In the genomic region with DNA sequence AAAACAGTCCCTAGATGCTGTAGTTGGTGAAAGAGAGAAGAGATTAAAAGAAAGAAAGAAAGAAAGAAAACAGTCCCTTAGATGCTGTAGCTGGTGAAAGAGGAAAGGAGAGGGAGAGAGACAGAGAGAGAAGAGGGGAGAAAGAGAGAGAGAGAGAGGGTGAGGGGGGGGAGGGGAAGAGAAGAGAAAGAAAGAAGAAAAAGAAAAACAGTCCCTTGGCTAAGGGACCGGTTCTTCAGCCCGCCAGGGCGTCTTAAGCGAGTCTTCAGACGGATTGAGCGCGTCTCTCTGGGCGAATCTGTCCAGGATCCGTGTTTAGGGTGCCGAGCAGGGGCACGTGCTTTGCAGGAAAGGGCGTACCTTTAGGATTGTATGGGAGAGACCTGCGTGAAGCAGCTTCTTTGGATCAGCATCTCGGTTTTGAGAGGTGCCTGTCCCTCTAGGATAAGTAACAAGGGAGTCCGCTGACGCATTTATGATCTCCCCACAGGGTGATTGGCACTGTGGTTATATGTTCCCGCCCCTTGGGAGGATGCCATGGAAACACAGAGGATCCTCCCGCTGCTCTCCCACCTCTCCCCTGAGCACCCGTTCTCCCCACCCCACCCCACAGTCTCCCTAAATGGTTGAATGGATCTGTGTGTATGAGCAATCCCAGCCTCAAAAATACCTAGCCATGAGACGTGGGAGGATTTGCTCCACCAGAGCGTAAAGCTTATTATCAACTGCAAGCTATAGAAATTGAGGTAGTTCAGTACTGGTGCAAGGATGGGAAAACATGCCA, we compare ENCODE assay signal across 1 cellular context.
TF ChIP-seq lines count a peak whose summit lies in the region.

No MANE protein-coding gene starts in this region.

TF ChIP-seq in IMR-90, 13 proteins besides CTCF, POLR2A, EP300 and RAD21 (continued from another document):
- peak; percentile 32; the same call in 1 of the 2 replicates for TF ChIP-seq BHLHE40 (IDR thresholded peaks at IDR 0.05; ENCODE audit: low read depth, low read length)
TF ChIP-seq in IMR-90: peak in this region for 1.
